Comparison of ENCODE assay signal across 17 cellular contexts in genomic region chr1:203506821-203507220, GRCh38. TPM values are rescaled to one million over a fixed set of nuclear protein-coding genes. Genes with fewer than 3 reads are reported as not detected.
DNase-seq lines count a peak whose midpoint lies in the region; TF ChIP-seq lines count a peak whose summit lies in the region.
"Had no signal": no experiment of that assay in that cellular context is flagged by ENCODE, and none has a peak within 500 bp of the region (broad histone marks: within the 10 kb centered on the region; RNA-seq: fewer than 3 reads in every experiment).

No MANE protein-coding gene starts in this region.

- TF ChIP-seq CTCF in OCI-LY7 (conservative IDR thresholded peaks at IDR 0.05; ENCODE audit: low read length) (no peak), right atrium auricular region (IDR thresholded peaks at IDR 0.05) (no peak), sigmoid colon (IDR thresholded peaks at IDR 0.05) (no peak)

- H3K9me2 ChIP-seq in OCI-LY7 (ENCODE audit: insufficient read depth, low read length) (no peaks in the 10 kb centered on the region), Karpas-422 (replicated peaks; ENCODE audit: insufficient read depth, low read length) (no peaks in the 10 kb centered on the region)

- 73 to 84% methylated on average over 3 of the region's 3 CpGs for WGBS in sigmoid colon, 2 donors

- H3K36me3 ChIP-seq in OCI-LY7 (ENCODE audit: insufficient read depth, low read length), result no peaks in the 10 kb centered on the region
- H3K36me3 ChIP-seq in right atrium auricular region, result no peaks in the 10 kb centered on the region
- no peaks in the 10 kb centered on the region for H3K36me3 ChIP-seq in sigmoid colon
- H3K36me3 ChIP-seq in Karpas-422 (ENCODE audit: insufficient read depth, low read length), result no peaks in the 10 kb centered on the region
- H3K36me3 ChIP-seq: tibial artery had no signal

- no peaks in the 10 kb centered on the region for H4K20me1 ChIP-seq in OCI-LY7 (ENCODE audit: insufficient read depth, low read length)
- H4K20me1 ChIP-seq in Karpas-422 (ENCODE audit: insufficient read depth, low read depth, low read length), result no peaks in the 10 kb centered on the region

- H3K27me3 ChIP-seq in right atrium auricular region (no peaks in the 10 kb centered on the region), sigmoid colon (no peaks in the 10 kb centered on the region), Karpas-422 (ENCODE audit: low read length) (no peaks in the 10 kb centered on the region)
- H3K27me3 ChIP-seq: tibial artery had no signal

- DNase-seq in GM03348 (ENCODE audit: low spot score), result peak; percentile 29
- DNase-seq in OCI-LY7 (ENCODE audit: low spot score), result no peak
- DNase-seq in right atrium auricular region (ENCODE audit: low spot score), result no peak
- DNase-seq in sigmoid colon, result no peak
- no peak for DNase-seq in SHP77 treated with DMSO at 0.1 percent for 48 hours (lab: John Stamatoyannopoulos, UW)
- no peak for DNase-seq in Karpas-422
- DNase-seq in cerebellar cortex (ENCODE audit: low spot score), result no peak
- no peak for DNase-seq in central memory CD4-positive, alpha-beta T cell
- DNase-seq: activated CD4-positive, alpha-beta T cell treated with anti-CD3 and anti-CD28 coated beads for 1 hour; KG1; NCI-H1417 treated with DMSO at 0.1 percent for 48 hours; NCI-H510A treated with DMSO at 0.1 percent for 48 hours; stimulated activated CD4-positive, alpha-beta T cell treated with anti-CD3 and anti-CD28 coated beads, Interleukin-15, amount 100 ng/mL, for 24 hours; tibial artery had no signal

- no peaks in the 10 kb centered on the region for H3K9me3 ChIP-seq in OCI-LY7 (ENCODE audit: low read length)
- no peaks in the 10 kb centered on the region for H3K9me3 ChIP-seq in right atrium auricular region
- no peaks in the 10 kb centered on the region for H3K9me3 ChIP-seq in sigmoid colon
- no peaks in the 10 kb centered on the region for H3K9me3 ChIP-seq in Karpas-422 (ENCODE audit: low read length)
- H3K9me3 ChIP-seq: tibial artery had no signal

- H3K79me2 ChIP-seq in OCI-LY7 (ENCODE audit: insufficient read depth, low read depth, low read length), result no peaks in the 10 kb centered on the region
- H3K79me2 ChIP-seq in Karpas-422 (ENCODE audit: low read length), result no peaks in the 10 kb centered on the region

- no peaks in the 10 kb centered on the region for H3K4me1 ChIP-seq in OCI-LY7 (ENCODE audit: insufficient read depth, low read length, poor library complexity, severe bottlenecking)
- H3K4me1 ChIP-seq in right atrium auricular region, result peaks cover 0 to 39% of the 10 kb centered on the region in 2 donors
- peaks cover 0 to 76% (median 64%) of the 10 kb centered on the region in 4 donors for H3K4me1 ChIP-seq in sigmoid colon
- H3K4me1 ChIP-seq in Karpas-422 (ENCODE audit: low read length), result no peaks in the 10 kb centered on the region

- intact Hi-C loops in OCI-LY7 (cut with micrococcal nuclease; ENCODE audit: unreplicated experiment), result loop anchor here (5.0 to 10.0 kb wide), 2 partner anchors 120 to 348 kb away; partner anchors contain the start of gene ATP2B4
- intact Hi-C loops in sigmoid colon (cut with DNase I), result loop anchor here (2.0 kb wide), 1 partner anchor 50 kb away; no protein-coding TSS in a partner anchor

- no peak overlapping the region for H3K9ac ChIP-seq in Karpas-422 (ENCODE audit: low read length)

- no TSS peak for BruUV-seq in OCI-LY7 (replicated peaks; lab: Mats Ljungman, UMichigan)

- no peak overlapping the region for H3K4me3 ChIP-seq in OCI-LY7 (ENCODE audit: low read depth, low read length, poor library complexity, severe bottlenecking)
- H3K4me3 ChIP-seq in right atrium auricular region, result no peak overlapping the region
- no peak overlapping the region for H3K4me3 ChIP-seq in sigmoid colon
- no peak overlapping the region for H3K4me3 ChIP-seq in Karpas-422 (ENCODE audit: low read length)
- H3K4me3 ChIP-seq: lung, tibial artery had no signal

- H3K27ac ChIP-seq in OCI-LY7 (ENCODE audit: low read depth, low read length, poor library complexity, severe bottlenecking) (no peak overlapping the region), right atrium auricular region (peak overlapping the region; percentile 73 to 85), sigmoid colon (peak overlapping the region; percentile 81 to 94 (median 86)), Karpas-422 (ENCODE audit: low read length) (no peak overlapping the region)

- H3K4me2 ChIP-seq in OCI-LY7 (ENCODE audit: low read length), result no peak overlapping the region
- H3K4me2 ChIP-seq in Karpas-422 (ENCODE audit: low read depth, low read length, poor library complexity, severe bottlenecking), result no peak overlapping the region

- no peak for TF ChIP-seq POLR2A in sigmoid colon (IDR thresholded peaks at IDR 0.05)

- H2AFZ ChIP-seq in OCI-LY7 (ENCODE audit: low read length), result peak overlapping the region; percentile 26; the same call in 1 of the 2 replicates
- H2AFZ ChIP-seq in Karpas-422 (ENCODE audit: low read length), result no peak overlapping the region

- TF ChIP-seq EP300 in sigmoid colon (IDR thresholded peaks at IDR 0.05), result no peak

- POLR2A ChIA-PET in OCI-LY7 (lab: Charles Lee), result no interaction called here

- CTCF ChIA-PET in OCI-LY7 (lab: Charles Lee; ENCODE audit: unreplicated experiment), result no interaction called here

RNA-seq across cellular contexts. Expression of gene OPTC, which starts 12.9 kb away (rescaled TPM):
- not detected in 2 replicates for total RNA-seq in OCI-LY7 (2014; rRNA removed; shearing (Covaris generic))
- total RNA-seq in OCI-LY7 (2022) (not detected in 2 replicates), right atrium auricular region (not detected), sigmoid colon (not detected)
- polyA plus RNA-seq in sigmoid colon, result not detected
- not detected in 2 replicates for total RNA-seq in Karpas-422 (2014; rRNA removed; shearing (Covaris generic); ENCODE audit: low replicate concordance)
- total RNA-seq: lung; osteoblast; T-helper 2 cell treated with Interferon-gamma antibody and Interleukin-4, amounts not matched to agents 100 ng/mL and 5 ng/mL, for 36 hours had no signal
- polyA plus RNA-seq: lung had no signal

RNA-seq across cellular contexts. Expression of gene PRELP, which starts 31.2 kb away (rescaled TPM):
- 0.03 TPM in 1 of 2 replicates, not detected in the other for total RNA-seq in OCI-LY7 (2014; rRNA removed; shearing (Covaris generic))
- total RNA-seq in OCI-LY7 (2022) (not detected in 2 replicates), right atrium auricular region (100 to 1,000 TPM in 1 of 2 donors, 10 to 100 TPM in 1; 54.5 to 243 TPM), sigmoid colon (100 to 1,000 TPM in 1 of 4 donors, 10 to 100 TPM in 3; 45.7 to 133 (median 77.9) TPM)
- 10 to 100 TPM in 1 of 3 donors, 1 to 10 TPM in 1, under 1 TPM in 1; 0.92 to 15.1 (median 7.2) TPM for polyA plus RNA-seq in sigmoid colon
- not detected in 2 replicates for total RNA-seq in Karpas-422 (2014; rRNA removed; shearing (Covaris generic); ENCODE audit: low replicate concordance)
- total RNA-seq: T-helper 2 cell treated with Interferon-gamma antibody and Interleukin-4, amounts not matched to agents 100 ng/mL and 5 ng/mL, for 36 hours had no signal

Comparison
In these comparisons a context has a peak if more than half of its experiments do, and no peak if none do; other contexts are left out.
1. H3K27ac ChIP-seq: peak in right atrium auricular region (2 of 2) and sigmoid colon (4 of 4); none in OCI-LY7 (single experiment) and Karpas-422 (single experiment).
2. RNA of gene PRELP, which starts 31.2 kb away (total RNA-seq): 54.5 to 243 TPM in right atrium auricular region and 45.7 to 133 TPM in sigmoid colon; 0.03 TPM in OCI-LY7 and not detected in Karpas-422; every median in the first group is over 10 times any median in the second.